15 cellular contexts compared by ENCODE assay signal in genomic region chr7:29277436-29278215, GRCh38.
DNase-seq lines count a peak whose midpoint lies in the region; ATAC-seq and TF ChIP-seq lines count a peak whose summit lies in the region.
"Had no signal": no experiment of that assay in that cellular context is flagged by ENCODE, and none has a peak within 500 bp of the region (broad histone marks: within the 10 kb centered on the region; RNA-seq: fewer than 3 reads in every experiment).

No MANE protein-coding gene starts in this region.

- H3K36me3 Mint-ChIP-seq in activated T-helper 2 cell treated with anti-CD3 and anti-CD28 coated beads, Interferon-gamma antibody, Interleukin-2, Interleukin-4, amounts not matched to agents 10 μg/mL and 5 μg/mL and 100 μg/mL, durations not matched to agents 14 hours and 24 hours and 36 hours (ENCODE audit: low read depth) = no peaks in the 10 kb centered on the region
- no peaks in the 10 kb centered on the region for H3K36me3 Mint-ChIP-seq in natural killer cell treated with Interleukin-12 subunit alpha and Interleukin-12 subunit beta and Interleukin-15 and Interleukin-18, amount 100 ng/mL, for 72 hours
- H3K36me3 Mint-ChIP-seq: naive thymus-derived CD4-positive, alpha-beta T cell had no signal

- no peaks in the 10 kb centered on the region for H3K79me2 ChIP-seq in DND-41 (ENCODE audit: insufficient read depth, low read length)

- no peaks in the 10 kb centered on the region for H3K27me3 ChIP-seq in DND-41 (ENCODE audit: insufficient read depth, low read length, poor library complexity)

- intact Hi-C loops in activated T-helper 2 cell treated with anti-CD3 and anti-CD28 coated beads, Interferon-gamma antibody, Interleukin-2, Interleukin-4, amounts not matched to agents 10 μg/mL and 5 μg/mL and 100 μg/mL, durations not matched to agents 14 hours and 24 hours and 36 hours (cut with micrococcal nuclease) = loop anchor here (1.0 to 10.0 kb wide), 3 partner anchors 12 to 103 kb away; no protein-coding TSS in a partner anchor

- no peak overlapping the region for H3K9ac ChIP-seq in DND-41 (ENCODE audit: low read depth, low read length)

- peaks cover 34% of the 10 kb centered on the region for H3K27me3 Mint-ChIP-seq in activated T-helper 2 cell treated with anti-CD3 and anti-CD28 coated beads, Interferon-gamma antibody, Interleukin-2, Interleukin-4, amounts not matched to agents 10 μg/mL and 5 μg/mL and 100 μg/mL, durations not matched to agents 14 hours and 24 hours and 36 hours (ENCODE audit: low read depth)
- H3K27me3 Mint-ChIP-seq in natural killer cell treated with Interleukin-12 subunit alpha and Interleukin-12 subunit beta and Interleukin-15 and Interleukin-18, amount 100 ng/mL, for 72 hours = peaks cover 10 to 20% of the 10 kb centered on the region in 2 donors

- peaks cover 5% of the 10 kb centered on the region; the same call in 1 of the 2 replicates for H3K4me1 ChIP-seq in DND-41 (ENCODE audit: insufficient read depth, low read length)

- H3K4me2 ChIP-seq in DND-41 (ENCODE audit: insufficient read depth, low read length) = no peak overlapping the region

- no peaks in the 10 kb centered on the region for H4K20me1 ChIP-seq in DND-41 (ENCODE audit: insufficient read depth, low read length)

- DNase-seq in DND-41 (no peak), NAMALWA (ENCODE audit: low spot score) (peak; percentile 88), NCI-H446 treated with DMSO at 0.1 percent for 48 hours (lab: John Stamatoyannopoulos, UW) (no peak), NCI-H1694 (lab: John Stamatoyannopoulos, UW) (no peak)
- peak; percentile 21 for DNase-seq in activated T-helper 2 cell treated with anti-CD3 and anti-CD28 coated beads, Interferon-gamma antibody, Interleukin-2, Interleukin-4, amounts not matched to agents 10 μg/mL and 5 μg/mL and 100 μg/mL, durations not matched to agents 14 hours and 24 hours and 36 hours (ENCODE audit: low spot score)
- no peak for DNase-seq in natural killer cell treated with Interleukin-12 subunit alpha and Interleukin-12 subunit beta and Interleukin-15 and Interleukin-18, amount 100 ng/mL, for 72 hours (ENCODE audit: low spot score)
- DNase-seq: activated effector memory CD4-positive, alpha-beta T cell treated with anti-CD3 and anti-CD28 coated beads, Interleukin-2, amount 50 U/mL, for 16 hours; cortex of kidney; naive thymus-derived CD4-positive, alpha-beta T cell; NCI-H146; NCI-H526; stimulated activated CD4-positive, alpha-beta T cell treated with anti-CD3 and anti-CD28 coated beads, Interleukin-12 subunit alpha, Interleukin-12 subunit beta, amount 100 ng/mL, for 4 hours; stimulated activated CD4-positive, alpha-beta T cell treated with anti-CD3 and anti-CD28 coated beads, Interleukin-4, amount 100 ng/mL, for 4 hours; WERI-Rb-1 had no signal

- H3K4me3 Mint-ChIP-seq in activated T-helper 2 cell treated with anti-CD3 and anti-CD28 coated beads, Interferon-gamma antibody, Interleukin-2, Interleukin-4, amounts not matched to agents 10 μg/mL and 5 μg/mL and 100 μg/mL, durations not matched to agents 14 hours and 24 hours and 36 hours (ENCODE audit: low read depth) = no peak overlapping the region
- H3K4me3 Mint-ChIP-seq in natural killer cell treated with Interleukin-12 subunit alpha and Interleukin-12 subunit beta and Interleukin-15 and Interleukin-18, amount 100 ng/mL, for 72 hours = no peak overlapping the region
- H3K4me3 Mint-ChIP-seq: naive thymus-derived CD4-positive, alpha-beta T cell had no signal

- peak overlapping the region; percentile 43 for H3K27ac Mint-ChIP-seq in activated T-helper 2 cell treated with anti-CD3 and anti-CD28 coated beads, Interferon-gamma antibody, Interleukin-2, Interleukin-4, amounts not matched to agents 10 μg/mL and 5 μg/mL and 100 μg/mL, durations not matched to agents 14 hours and 24 hours and 36 hours
- no peak overlapping the region for H3K27ac Mint-ChIP-seq in natural killer cell treated with Interleukin-12 subunit alpha and Interleukin-12 subunit beta and Interleukin-15 and Interleukin-18, amount 100 ng/mL, for 72 hours
- H3K27ac Mint-ChIP-seq: naive thymus-derived CD4-positive, alpha-beta T cell had no signal

- peak; percentile 58 for ATAC-seq in DND-41 (ENCODE audit: insufficient read depth, low read depth)
- peak; percentile 60 to 87 for ATAC-seq in natural killer cell treated with Interleukin-12 subunit alpha and Interleukin-12 subunit beta and Interleukin-15 and Interleukin-18, amount 100 ng/mL, for 72 hours
- ATAC-seq in HG02759 (IDR thresholded peaks at IDR 0.05; ENCODE audit: unreplicated experiment) = no peak
- ATAC-seq: naive thymus-derived CD4-positive, alpha-beta T cell had no signal

- H3K9me3 ChIP-seq in DND-41 (ENCODE audit: insufficient read depth, low read length, severe bottlenecking) = no peaks in the 10 kb centered on the region

- H3K4me3 ChIP-seq in DND-41 (ENCODE audit: low read depth in 1 of 2, low read length in 2 of 2) = no peak overlapping the region

- H3K4me1 Mint-ChIP-seq in activated T-helper 2 cell treated with anti-CD3 and anti-CD28 coated beads, Interferon-gamma antibody, Interleukin-2, Interleukin-4, amounts not matched to agents 10 μg/mL and 5 μg/mL and 100 μg/mL, durations not matched to agents 14 hours and 24 hours and 36 hours (ENCODE audit: low read depth) = peaks cover 34% of the 10 kb centered on the region
- H3K4me1 Mint-ChIP-seq in natural killer cell treated with Interleukin-12 subunit alpha and Interleukin-12 subunit beta and Interleukin-15 and Interleukin-18, amount 100 ng/mL, for 72 hours (ENCODE audit: low read depth in 2 of 2) = peaks cover 38 to 42% of the 10 kb centered on the region in 2 donors

- H2AFZ ChIP-seq in DND-41 (ENCODE audit: low read depth, low read length) = no peak overlapping the region

- no peak overlapping the region for H3K27ac ChIP-seq in DND-41 (ENCODE audit: low read length)
- H3K27ac ChIP-seq: WERI-Rb-1 had no signal

- no peaks in the 10 kb centered on the region for H3K36me3 ChIP-seq in DND-41 (ENCODE audit: insufficient read depth, low read length)
- H3K36me3 ChIP-seq: WERI-Rb-1 had no signal

- no peak for TF ChIP-seq CTCF in DND-41 (IDR thresholded peaks at IDR 0.05; ENCODE audit: borderline replicate concordance, extremely low read depth, low read length, poor library complexity, severe bottlenecking)

- no peaks in the 10 kb centered on the region for H3K9me3 Mint-ChIP-seq in activated T-helper 2 cell treated with anti-CD3 and anti-CD28 coated beads, Interferon-gamma antibody, Interleukin-2, Interleukin-4, amounts not matched to agents 10 μg/mL and 5 μg/mL and 100 μg/mL, durations not matched to agents 14 hours and 24 hours and 36 hours
- H3K9me3 Mint-ChIP-seq in natural killer cell treated with Interleukin-12 subunit alpha and Interleukin-12 subunit beta and Interleukin-15 and Interleukin-18, amount 100 ng/mL, for 72 hours = no peaks in the 10 kb centered on the region

Comparison
In these comparisons a context has a peak if more than half of its experiments do, and no peak if none do; other contexts are left out.
1. DNase-seq: peak in NAMALWA (single experiment) and activated T-helper 2 cell treated with anti-CD3 and anti-CD28 coated beads, Interferon-gamma antibody, Interleukin-2, Interleukin-4, amounts not matched to agents 10 μg/mL and 5 μg/mL and 100 μg/mL, durations not matched to agents 14 hours and 24 hours and 36 hours (single experiment); none in DND-41 (single experiment), natural killer cell treated with Interleukin-12 subunit alpha and Interleukin-12 subunit beta and Interleukin-15 and Interleukin-18, amount 100 ng/mL, for 72 hours (single experiment), NCI-H446 treated with DMSO at 0.1 percent for 48 hours (single experiment) and NCI-H1694 (single experiment).